In genomic region chr13:110070511-110071120, GRCh38 we compare ENCODE assay signal across 1 cellular context.
TF ChIP-seq lines count a peak whose summit lies in the region.

No MANE protein-coding gene starts in this region.

TF ChIP-seq in GM23338, 12 proteins besides CTCF, POLR2A, EP300 and RAD21 (continued from another document):
- no peak for TF ChIP-seq EZH2phosphoT487 (IDR thresholded peaks at IDR 0.05; ENCODE audit: unreplicated experiment)
- TF ChIP-seq ETS1 (IDR thresholded peaks at IDR 0.05) = no peak
- TF ChIP-seq NANOG (IDR thresholded peaks at IDR 0.05; ENCODE audit: borderline replicate concordance) = no peak
- no peak for TF ChIP-seq STAT1 (IDR thresholded peaks at IDR 0.05; ENCODE audit: unreplicated experiment)
- no peak for TF ChIP-seq ZNF114 (CRISPR knock-in tag; IDR thresholded peaks at IDR 0.05)
- no peak for TF ChIP-seq POLR2AphosphoS5 (IDR thresholded peaks at IDR 0.05; ENCODE audit: low read depth)
